13 cellular contexts compared by ENCODE assay signal in genomic region chr7:73884867-73885422, GRCh38. TPM values are rescaled to one million over a fixed set of nuclear protein-coding genes. Genes with fewer than 3 reads are reported as not detected.
"Had no signal": no experiment of that assay in that cellular context is flagged by ENCODE, and none has a peak within 500 bp of the region (broad histone marks: within the 10 kb centered on the region; RNA-seq: fewer than 3 reads in every experiment).

No MANE protein-coding gene starts in this region.

RNA-seq across cellular contexts. Expression of gene TMEM270, which starts 24.0 kb away (rescaled TPM):
- total RNA-seq: activated CD4-positive, alpha-beta memory T cell treated with anti-CD3 and anti-CD28 coated beads, Interleukin-2, amount 10 ng/mL, durations not matched to agents 7 days and 5 days; activated CD4-positive, alpha-beta T cell treated with anti-CD3 and anti-CD28 coated beads for 36 hours; activated CD4-positive, alpha-beta T cell treated with anti-CD3 and anti-CD28 coated beads, Interleukin-2, amount 10 ng/mL, durations not matched to agents 7 days and 5 days; activated CD8-positive, alpha-beta memory T cell treated with anti-CD3 and anti-CD28 coated beads, Interleukin-2, amount 10 ng/mL, durations not matched to agents 7 days and 5 days; activated CD8-positive, alpha-beta T cell treated with anti-CD3 and anti-CD28 coated beads, Interleukin-2, amount 10 ng/mL, durations not matched to agents 7 days and 5 days; activated naive CD8-positive, alpha-beta T cell treated with anti-CD3 and anti-CD28 coated beads, Interleukin-2, amount 10 ng/mL, durations not matched to agents 7 days and 5 days; activated T-helper 2 cell treated with anti-CD3 and anti-CD28 coated beads, Interferon-gamma antibody, Interleukin-2, Interleukin-4, amounts not matched to agents 10 μg/mL and 5 μg/mL and 100 μg/mL, durations not matched to agents 14 hours and 24 hours and 36 hours; bronchial epithelial cell; cardiac muscle cell; T-cell; T-helper 1 cell treated with Interleukin-12 subunit alpha and Interleukin-12 subunit beta and Interleukin-4 antibody, amounts not matched to agents 30 ng/mL and 1 ng/mL, for 36 hours; T-helper 17 cell; T-helper 2 cell treated with Interferon-gamma antibody and Interleukin-4, amounts not matched to agents 100 ng/mL and 5 ng/mL, for 36 hours had no signal

RNA-seq across cellular contexts. Expression of gene METTL27, which starts 42.6 kb away (rescaled TPM):
- total RNA-seq: activated CD8-positive, alpha-beta T cell treated with anti-CD3 and anti-CD28 coated beads, Interleukin-2, amount 10 ng/mL, durations not matched to agents 7 days and 5 days had no signal

RNA-seq across cellular contexts. Expression of gene CLDN4, which starts 54.1 kb away (rescaled TPM):
- total RNA-seq: activated T-helper 2 cell treated with anti-CD3 and anti-CD28 coated beads, Interferon-gamma antibody, Interleukin-2, Interleukin-4, amounts not matched to agents 10 μg/mL and 5 μg/mL and 100 μg/mL, durations not matched to agents 14 hours and 24 hours and 36 hours; T-helper 1 cell treated with Interleukin-12 subunit alpha and Interleukin-12 subunit beta and Interleukin-4 antibody, amounts not matched to agents 30 ng/mL and 1 ng/mL, for 36 hours; T-helper 2 cell treated with Interferon-gamma antibody and Interleukin-4, amounts not matched to agents 100 ng/mL and 5 ng/mL, for 36 hours had no signal
